ENCODE assay signal across 8 cellular contexts in the genomic region with DNA sequence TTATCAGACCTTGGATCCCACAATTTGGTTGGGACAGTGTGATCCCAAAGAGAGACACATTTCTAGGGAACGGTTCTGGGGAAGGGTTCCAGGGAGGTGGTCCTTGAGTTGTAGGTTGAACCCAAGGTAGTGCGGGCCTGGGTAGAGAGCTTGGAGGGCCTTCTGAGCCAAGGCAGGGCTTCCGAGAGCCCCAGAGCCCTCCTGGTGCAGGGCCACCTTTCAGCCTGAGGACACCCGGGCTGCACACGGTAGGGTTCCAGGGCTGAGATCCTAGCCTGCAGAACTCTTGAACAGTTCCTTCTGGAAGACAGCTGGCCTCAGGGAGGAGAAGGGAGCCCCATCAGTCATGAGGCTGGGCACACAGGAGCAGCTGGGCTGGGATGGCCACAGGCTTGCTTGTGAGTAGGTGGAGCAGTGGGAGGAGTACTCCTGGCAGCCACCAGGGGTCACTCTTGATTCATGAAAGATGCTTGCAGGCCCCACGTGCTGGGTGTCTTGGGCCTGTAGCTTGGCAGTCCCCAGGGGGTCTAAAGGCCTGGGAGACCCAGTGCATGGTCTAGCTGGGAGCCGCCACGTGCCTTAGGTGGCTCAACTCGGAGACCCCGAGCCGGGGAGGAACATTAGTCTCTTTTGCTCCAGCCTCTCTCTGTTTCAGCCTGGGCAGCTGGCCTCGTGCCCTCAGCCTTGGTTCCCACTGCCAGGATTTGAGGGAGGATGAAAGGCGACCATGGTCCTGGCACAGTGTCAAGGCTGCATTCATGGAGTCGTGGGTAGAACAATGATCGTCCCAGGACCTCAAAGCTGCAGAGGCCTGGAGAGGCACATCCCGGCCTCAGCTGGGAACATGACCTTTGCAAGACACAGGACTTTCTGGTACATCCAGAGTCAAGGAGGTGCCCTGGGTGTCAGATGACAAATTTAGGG.
A peak's percentile ranks its signal among the peaks of the same experiment; 100 is the strongest.
DNase-seq lines count a peak whose midpoint lies in the region; ATAC-seq and TF ChIP-seq lines count a peak whose summit lies in the region.

No MANE protein-coding gene starts in this region.

- 34% methylated on average over 5 of the region's 16 CpGs for WGBS in suprapubic skin

- H2AFZ ChIP-seq in OCI-LY3 (ENCODE audit: low read depth, low read length) (peak overlapping the region; percentile 57; the same call in 1 of the 2 replicates), neural progenitor cell (replicated peaks) (no peak overlapping the region)

- H3K4me3 ChIP-seq in OCI-LY3 (ENCODE audit: low read length) (no peak overlapping the region), fibroblast of pulmonary artery (replicated peaks; ENCODE audit: low read depth, low read length) (no peak overlapping the region), neural progenitor cell (no peak overlapping the region), suprapubic skin (no peak overlapping the region)

- no peaks in the 10 kb centered on the region for H3K79me2 ChIP-seq in OCI-LY3 (ENCODE audit: low read length)
- H3K79me2 ChIP-seq in neural progenitor cell (ENCODE audit: low read depth), result no peaks in the 10 kb centered on the region

- no peaks in the 10 kb centered on the region for H3K4me1 Mint-ChIP-seq in activated T-cell treated with anti-CD3 and anti-CD28 coated beads, Interleukin-2, amount 50 U/mL, for 24 hours (ENCODE audit: low read depth)
- no peaks in the 10 kb centered on the region for H3K4me1 Mint-ChIP-seq in neural progenitor cell

- no peak for TF ChIP-seq POLR2A in suprapubic skin (IDR thresholded peaks at IDR 0.05)

- no peaks in the 10 kb centered on the region for H3K4me1 ChIP-seq in OCI-LY3 (ENCODE audit: low read length)
- H3K4me1 ChIP-seq in neural progenitor cell, result no peaks in the 10 kb centered on the region
- no peaks in the 10 kb centered on the region for H3K4me1 ChIP-seq in suprapubic skin

- H3K4me2 ChIP-seq in OCI-LY3 (ENCODE audit: low read length), result no peak overlapping the region
- H3K4me2 ChIP-seq in neural progenitor cell, result no peak overlapping the region

- H3K36me3 ChIP-seq in OCI-LY3 (replicated peaks; ENCODE audit: low read depth, low read length) (no peaks in the 10 kb centered on the region), neural progenitor cell (no peaks in the 10 kb centered on the region), suprapubic skin (no peaks in the 10 kb centered on the region)

- peak; percentile 79 for TF ChIP-seq CTCF in OCI-LY3 (IDR thresholded peaks at IDR 0.05; ENCODE audit: low read depth, low read length)
- peak; percentile 90 for TF ChIP-seq CTCF in fibroblast of pulmonary artery (IDR thresholded peaks at IDR 0.05; ENCODE audit: low read length, missing control alignments)
- TF ChIP-seq CTCF in neural progenitor cell (IDR thresholded peaks at IDR 0.05), result peak; percentile 94
- peak; percentile 22 to 79 for TF ChIP-seq CTCF in suprapubic skin (IDR thresholded peaks at IDR 0.05)

- TF ChIP-seq EP300 in suprapubic skin (IDR thresholded peaks at IDR 0.05), result no peak

- H3K9me3 Mint-ChIP-seq in activated T-cell treated with anti-CD3 and anti-CD28 coated beads, Interleukin-2, amount 50 U/mL, for 24 hours, result peaks cover 3% of the 10 kb centered on the region
- H3K9me3 Mint-ChIP-seq in neural progenitor cell, result peaks cover 15% of the 10 kb centered on the region

- H3K4me3 Mint-ChIP-seq in activated T-cell treated with anti-CD3 and anti-CD28 coated beads, Interleukin-2, amount 50 U/mL, for 24 hours, result no peak overlapping the region
- H3K4me3 Mint-ChIP-seq in neural progenitor cell, result no peak overlapping the region

- H3K27ac Mint-ChIP-seq in activated T-cell treated with anti-CD3 and anti-CD28 coated beads, Interleukin-2, amount 50 U/mL, for 24 hours, result no peak overlapping the region
- no peak overlapping the region for H3K27ac Mint-ChIP-seq in neural progenitor cell

- H3K9me3 ChIP-seq in OCI-LY3 (ENCODE audit: insufficient read depth, low read length) (no peaks in the 10 kb centered on the region), neural progenitor cell (ENCODE audit: low read depth) (no peaks in the 10 kb centered on the region), suprapubic skin (no peaks in the 10 kb centered on the region)

- peaks cover 14% of the 10 kb centered on the region for H3F3A ChIP-seq in neural progenitor cell (ENCODE audit: low read depth)

- no peaks in the 10 kb centered on the region for H3K27me3 ChIP-seq in OCI-LY3 (ENCODE audit: low read depth, low read length)
- no peaks in the 10 kb centered on the region for H3K27me3 ChIP-seq in neural progenitor cell
- H3K27me3 ChIP-seq in suprapubic skin, result no peaks in the 10 kb centered on the region

- H3K27me3 Mint-ChIP-seq in activated T-cell treated with anti-CD3 and anti-CD28 coated beads, Interleukin-2, amount 50 U/mL, for 24 hours, result peaks cover 9% of the 10 kb centered on the region
- H3K27me3 Mint-ChIP-seq in neural progenitor cell (ENCODE audit: insufficient read depth, low read depth), result peaks cover 3% of the 10 kb centered on the region

- H4K20me1 ChIP-seq in OCI-LY3 (ENCODE audit: insufficient read depth, low read length), result no peaks in the 10 kb centered on the region
- no peaks in the 10 kb centered on the region for H4K20me1 ChIP-seq in neural progenitor cell (ENCODE audit: low read depth)

- H3K36me3 Mint-ChIP-seq in activated T-cell treated with anti-CD3 and anti-CD28 coated beads, Interleukin-2, amount 50 U/mL, for 24 hours (ENCODE audit: low read depth), result no peaks in the 10 kb centered on the region
- no peaks in the 10 kb centered on the region for H3K36me3 Mint-ChIP-seq in neural progenitor cell

- DNase-seq in DMS 273 treated with DMSO at 0.1 percent for 48 hours (lab: John Stamatoyannopoulos, UW), result peak; percentile 90
- DNase-seq in HuH-7.5 (ENCODE audit: low spot score), result peak; percentile 64
- DNase-seq in activated T-cell treated with anti-CD3 and anti-CD28 coated beads, Interleukin-2, amount 50 U/mL, for 24 hours, result peak; percentile 59
- peak; percentile 78 for DNase-seq in fibroblast of pulmonary artery (ENCODE audit: low read depth)
- peak; percentile 90 for DNase-seq in neural progenitor cell (ENCODE audit: low spot score)
- DNase-seq in suprapubic skin (ENCODE audit: low spot score in 2 of 2), result peak; percentile 63 to 88

- H3K27ac ChIP-seq in OCI-LY3 (ENCODE audit: low read length), result no peak overlapping the region
- H3K27ac ChIP-seq in neural progenitor cell, result no peak overlapping the region
- H3K27ac ChIP-seq in suprapubic skin, result no peak overlapping the region

- H3K9ac ChIP-seq in OCI-LY3 (ENCODE audit: low read length), result no peak overlapping the region
- H3K9ac ChIP-seq in neural progenitor cell, result no peak overlapping the region

- peak; percentile 77 for ATAC-seq in GM21447 (IDR thresholded peaks at IDR 0.05; ENCODE audit: unreplicated experiment)
